22 cellular contexts compared by ENCODE assay signal in genomic region chr9:83669067-83669466, GRCh38.
"Had no signal": no experiment of that assay in that cellular context is flagged by ENCODE, and none has a peak within 500 bp of the region (broad histone marks: within the 10 kb centered on the region; RNA-seq: fewer than 3 reads in every experiment).

No MANE protein-coding gene starts in this region.

- H3K27ac Mint-ChIP-seq: dendritic cell treated with granulocyte-macrophage colony-stimulating factor and Interleukin-4, amounts not matched to agents 40 ng/mL and 50 ng/mL, for 4 days; mesothelial cell of epicardium had no signal

- H3K9me3 Mint-ChIP-seq: dendritic cell treated with granulocyte-macrophage colony-stimulating factor and Interleukin-4, amounts not matched to agents 40 ng/mL and 50 ng/mL, for 4 days; effector memory CD8-positive, alpha-beta T cell; mesothelial cell of epicardium; natural killer cell; neural crest cell had no signal

- ATAC-seq: effector memory CD8-positive, alpha-beta T cell; heart left ventricle; natural killer cell had no signal

- DNase-seq: effector memory CD8-positive, alpha-beta T cell; esophagus squamous epithelium; foreskin melanocyte; heart left ventricle; hippocampal formation; kidney glomerular epithelial cell; natural killer cell; posterior cingulate gyrus; sigmoid colon; small intestine; stimulated activated CD4-positive, alpha-beta T cell treated with anti-CD3 and anti-CD28 coated beads, Interleukin-12 subunit alpha, Interleukin-12 subunit beta, amount 100 ng/mL, for 4 hours; stimulated activated naive CD4-positive, alpha-beta T cell; stomach; substantia nigra; transverse colon had no signal

- H3K4me3 ChIP-seq: esophagus squamous epithelium, heart left ventricle, right atrium auricular region, sigmoid colon, stomach, thoracic aorta, transverse colon had no signal

- H3K4me3 Mint-ChIP-seq: dendritic cell treated with granulocyte-macrophage colony-stimulating factor and Interleukin-4, amounts not matched to agents 40 ng/mL and 50 ng/mL, for 4 days; effector memory CD8-positive, alpha-beta T cell; mesothelial cell of epicardium; natural killer cell; neural crest cell had no signal

- H3K4me1 Mint-ChIP-seq: mesothelial cell of epicardium, neural crest cell had no signal

- H3K27me3 Mint-ChIP-seq: dendritic cell treated with granulocyte-macrophage colony-stimulating factor and Interleukin-4, amounts not matched to agents 40 ng/mL and 50 ng/mL, for 4 days; effector memory CD8-positive, alpha-beta T cell had no signal

- H3K27me3 ChIP-seq: esophagus squamous epithelium, heart left ventricle, right atrium auricular region, sigmoid colon, stomach, transverse colon had no signal

- FAIRE-seq: colon, islet of Langerhans, small intestine had no signal
